Comparison of ENCODE assay signal across 30 cellular contexts in genomic region chr15:74722591-74722990, GRCh38. TPM values are rescaled to one million over a fixed set of nuclear protein-coding genes. Genes with fewer than 3 reads are reported as not detected.
"Had no signal": no experiment of that assay in that cellular context is flagged by ENCODE, and none has a peak within 500 bp of the region (broad histone marks: within the 10 kb centered on the region; RNA-seq: fewer than 3 reads in every experiment).

No MANE protein-coding gene starts in this region.

- H3K4me3 Mint-ChIP-seq: effector memory CD8-positive, alpha-beta T cell; mesothelial cell of epicardium; natural killer cell treated with Interleukin-12 subunit alpha and Interleukin-12 subunit beta and Interleukin-15 and Interleukin-18, amount 100 ng/mL, for 72 hours; neural crest cell; stimulated activated naive B cell treated with anti-CD40 and anti-IgM and Interleukin-4, amounts not matched to agents 10 μg/mL and 1 μg/mL and 100 μg/mL, for 72 hours; stimulated activated naive CD8-positive, alpha-beta T cell treated with anti-CD3 and anti-CD28 coated beads, Interleukin-15, Interleukin-2, amounts not matched to agents 100 ng/mL and 50 ng/mL, for 24 hours had no signal

- H3K36me3 Mint-ChIP-seq: mesothelial cell of epicardium; natural killer cell treated with Interleukin-12 subunit alpha and Interleukin-12 subunit beta and Interleukin-15 and Interleukin-18, amount 100 ng/mL, for 72 hours had no signal

- H3K27me3 ChIP-seq: ovary, upper lobe of right lung had no signal

- DNase-seq: dermis blood vessel endothelial cell; effector memory CD8-positive, alpha-beta T cell; foreskin fibroblast; gastrocnemius medialis; head of caudate nucleus; kidney; mesenchymal stem cell; mucosa of descending colon; naive B cell; ovary; posterior cingulate gyrus; psoas muscle; right cardiac atrium; spleen; stimulated activated naive B cell treated with anti-CD40 and anti-IgM and Interleukin-4, amounts not matched to agents 10 μg/mL and 1 μg/mL and 100 μg/mL, for 72 hours; upper lobe of right lung; uterus had no signal

- ATAC-seq: effector memory CD8-positive, alpha-beta T cell; esophagus mucosa; gastrocnemius medialis; left lobe of liver; mucosa of descending colon; natural killer cell treated with Interleukin-12 subunit alpha and Interleukin-12 subunit beta and Interleukin-15 and Interleukin-18, amount 100 ng/mL, for 72 hours; psoas muscle; right cardiac atrium; stimulated activated naive B cell treated with anti-CD40 and anti-IgM and Interleukin-4, amounts not matched to agents 10 μg/mL and 1 μg/mL and 100 μg/mL, for 72 hours; upper lobe of right lung had no signal

- H3K36me3 ChIP-seq: gastrocnemius medialis, ovary, spleen, thoracic aorta, tibial nerve, upper lobe of right lung, uterus had no signal

- H3K9me3 Mint-ChIP-seq: effector memory CD8-positive, alpha-beta T cell; mesothelial cell of epicardium; naive B cell; natural killer cell treated with Interleukin-12 subunit alpha and Interleukin-12 subunit beta and Interleukin-15 and Interleukin-18, amount 100 ng/mL, for 72 hours; neural crest cell; stimulated activated naive B cell treated with anti-CD40 and anti-IgM and Interleukin-4, amounts not matched to agents 10 μg/mL and 1 μg/mL and 100 μg/mL, for 72 hours; stimulated activated naive CD8-positive, alpha-beta T cell treated with anti-CD3 and anti-CD28 coated beads, Interleukin-15, Interleukin-2, amounts not matched to agents 100 ng/mL and 50 ng/mL, for 24 hours had no signal

- H3K4me3 ChIP-seq: coronary artery, gastrocnemius medialis, mucosa of descending colon, ovary, psoas muscle, skin epidermis, spleen, thoracic aorta, tibial nerve, upper lobe of right lung, uterus had no signal

- H3K9me3 ChIP-seq: gastrocnemius medialis, mucosa of descending colon, ovary, psoas muscle, spleen, thoracic aorta, tibial nerve, upper lobe of right lung, uterus had no signal

- H3K27ac Mint-ChIP-seq: effector memory CD8-positive, alpha-beta T cell; mesothelial cell of epicardium; stimulated activated naive B cell treated with anti-CD40 and anti-IgM and Interleukin-4, amounts not matched to agents 10 μg/mL and 1 μg/mL and 100 μg/mL, for 72 hours; stimulated activated naive CD8-positive, alpha-beta T cell treated with anti-CD3 and anti-CD28 coated beads, Interleukin-15, Interleukin-2, amounts not matched to agents 100 ng/mL and 50 ng/mL, for 24 hours had no signal

- H3K27ac ChIP-seq: coronary artery, ovary, psoas muscle, skin epidermis, spleen, thoracic aorta, tibial nerve, upper lobe of right lung, uterus had no signal

RNA-seq across cellular contexts. Expression of gene CYP1A1, which starts 2.7 kb away (rescaled TPM):
- total RNA-seq: esophagus mucosa, renal cortical epithelial cell had no signal

RNA-seq across cellular contexts. Expression of gene CYP1A2, which starts 26.1 kb away (rescaled TPM):
- total RNA-seq: dermis blood vessel endothelial cell; esophagus mucosa; gastrocnemius medialis; glomerular endothelial cell; kidney; lung microvascular endothelial cell; mesothelial cell of epicardium; mucosa of descending colon; natural killer cell treated with Interleukin-12 subunit alpha and Interleukin-12 subunit beta and Interleukin-15 and Interleukin-18, amount 100 ng/mL, for 72 hours; neural crest cell; psoas muscle; renal cortical epithelial cell; right cardiac atrium; spleen; thoracic aorta; tibial nerve; uterus had no signal
- polyA plus RNA-seq: ovary, spleen had no signal
